Comparison of ENCODE assay signal across 16 cellular contexts in the genomic region with DNA sequence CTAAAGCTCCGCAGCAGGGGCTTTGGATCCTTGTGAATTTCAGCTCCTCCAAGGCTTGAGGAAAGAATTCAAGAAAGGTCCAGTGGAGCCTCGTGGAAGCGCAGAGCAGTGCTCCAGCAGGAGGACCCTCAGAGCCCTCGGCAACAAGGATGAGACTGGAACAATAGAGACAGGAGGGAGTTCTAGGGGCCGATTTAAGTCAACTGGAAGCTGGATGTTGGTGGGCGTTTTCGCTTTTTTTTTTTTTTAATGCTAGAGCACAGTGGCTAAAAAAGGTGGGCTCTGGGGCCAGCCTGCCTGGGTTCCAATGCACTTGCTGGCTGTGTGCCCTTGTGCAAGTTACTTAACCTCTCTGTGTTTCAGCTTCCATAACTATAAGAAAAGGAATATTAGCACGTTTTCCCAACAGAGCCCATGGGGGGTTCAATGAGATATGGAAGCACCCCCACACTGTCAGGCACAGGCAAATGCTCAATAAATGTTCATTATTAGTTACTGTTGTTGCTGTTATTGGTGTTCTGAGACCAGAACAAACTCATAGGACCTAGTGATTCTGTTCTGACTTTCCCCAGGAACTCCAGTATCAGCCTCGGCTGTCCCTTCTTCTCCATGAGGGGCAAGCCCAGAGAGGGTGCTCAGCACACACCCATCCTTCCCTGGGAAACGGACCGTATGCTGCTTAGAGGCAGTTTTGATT. TPM values are rescaled to one million over a fixed set of nuclear protein-coding genes. Genes with fewer than 3 reads are reported as not detected.
A peak's percentile ranks its signal among the peaks of the same experiment; 100 is the strongest.
DNase-seq lines count a peak whose midpoint lies in the region; ATAC-seq and TF ChIP-seq lines count a peak whose summit lies in the region.
"Had no signal": no experiment of that assay in that cellular context is flagged by ENCODE, and none has a peak within 500 bp of the region (broad histone marks: within the 10 kb centered on the region; RNA-seq: fewer than 3 reads in every experiment).

No MANE protein-coding gene starts in this region.

- H2BK120ac ChIP-seq in mesenchymal stem cell (ENCODE audit: low read depth, low read length): no peak overlapping the region

- H3K36me3 ChIP-seq in mesenchymal stem cell (ENCODE audit: control insufficient read depth in 1 of 2, insufficient read depth in 2 of 2, low read depth in 1 of 2, low read length in 2 of 2) (no peaks in the 10 kb centered on the region), thymus (ENCODE audit: control insufficient read depth, insufficient read depth) (no peaks in the 10 kb centered on the region)
- H3K36me3 ChIP-seq: SJSA1 had no signal

- H2BK12ac ChIP-seq in mesenchymal stem cell (ENCODE audit: low read length in 2 of 2): no peak overlapping the region

- H3K27me3 ChIP-seq in mesenchymal stem cell (ENCODE audit: control insufficient read depth in 1 of 2, insufficient read depth in 1 of 2, low read length in 2 of 2) (peaks cover 92 to 95% of the 10 kb centered on the region in 2 experiments), thymus (ENCODE audit: control insufficient read depth, insufficient read depth) (peaks cover 95% of the 10 kb centered on the region)

- no peak overlapping the region for H3K14ac ChIP-seq in mesenchymal stem cell (ENCODE audit: low read length in 2 of 2)

- no peak overlapping the region for H3K4ac ChIP-seq in mesenchymal stem cell (ENCODE audit: low read depth in 1 of 2, low read length in 2 of 2)

- POLR2A ChIA-PET in activated naive CD8-positive, alpha-beta T cell treated with anti-CD3 and anti-CD28 coated beads, Interleukin-2, amount 10 ng/mL, durations not matched to agents 7 days and 5 days (lab: Charles Lee): interaction anchor here (0.6 to 2.6 kb wide), 7 partner anchors 10 to 40 kb away, joined by 3 to 10 read pairs (median 4); partner anchors contain the start of gene CBX4
- POLR2A ChIA-PET in GM10248 (lab: Yijun Ruan, JAX): no interaction called here

- H3K4me2 ChIP-seq in mesenchymal stem cell (ENCODE audit: low read length, poor library complexity, severe bottlenecking): no peak overlapping the region

- H2BK5ac ChIP-seq in mesenchymal stem cell (ENCODE audit: low read depth, low read length, poor library complexity, severe bottlenecking): no peak overlapping the region

- H3K18ac ChIP-seq in mesenchymal stem cell (ENCODE audit: low read depth in 1 of 2, low read length in 2 of 2): no peak overlapping the region

- H4K8ac ChIP-seq in mesenchymal stem cell (ENCODE audit: low read length): no peak overlapping the region

- no peak overlapping the region for H2AK5ac ChIP-seq in mesenchymal stem cell (ENCODE audit: low read length, severe bottlenecking)

- H3K9me3 Mint-ChIP-seq in activated naive CD8-positive, alpha-beta T cell treated with anti-CD3 and anti-CD28 coated beads, Interleukin-2, amount 10 ng/mL, durations not matched to agents 7 days and 5 days: no peaks in the 10 kb centered on the region
- no peaks in the 10 kb centered on the region for H3K9me3 Mint-ChIP-seq in activated naive CD8-positive, alpha-beta T cell treated with anti-CD3 and anti-CD28 coated beads, Interleukin-2, amount 50 U/mL, for 24 hours
- H3K9me3 Mint-ChIP-seq: central memory CD8-positive, alpha-beta T cell had no signal

- H3K36me3 Mint-ChIP-seq in activated naive CD8-positive, alpha-beta T cell treated with anti-CD3 and anti-CD28 coated beads, Interleukin-2, amount 10 ng/mL, durations not matched to agents 7 days and 5 days: no peaks in the 10 kb centered on the region
- peaks cover 2% of the 10 kb centered on the region for H3K36me3 Mint-ChIP-seq in activated naive CD8-positive, alpha-beta T cell treated with anti-CD3 and anti-CD28 coated beads, Interleukin-2, amount 50 U/mL, for 24 hours (ENCODE audit: low read depth)
- H3K36me3 Mint-ChIP-seq in T-helper 17 cell (ENCODE audit: low read depth): peaks cover 10% of the 10 kb centered on the region

- H3K9me3 ChIP-seq in T-helper 17 cell (ENCODE audit: control insufficient read depth, low read length, poor library complexity, severe bottlenecking) (peaks cover 2% of the 10 kb centered on the region), mesenchymal stem cell (ENCODE audit: control insufficient read depth, low read length) (peaks cover 8% of the 10 kb centered on the region), thymus (ENCODE audit: control insufficient read depth) (peaks cover 6% of the 10 kb centered on the region)

- 31% methylated on average over 10 of the region's 11 CpGs for WGBS in mesenchymal stem cell
- WGBS in thymus: 9% methylated on average over 11 of the region's 11 CpGs

- peaks cover 66% of the 10 kb centered on the region for H3K27me3 Mint-ChIP-seq in activated naive CD8-positive, alpha-beta T cell treated with anti-CD3 and anti-CD28 coated beads, Interleukin-2, amount 10 ng/mL, durations not matched to agents 7 days and 5 days
- H3K27me3 Mint-ChIP-seq in activated naive CD8-positive, alpha-beta T cell treated with anti-CD3 and anti-CD28 coated beads, Interleukin-2, amount 50 U/mL, for 24 hours: peaks cover 67% of the 10 kb centered on the region
- peaks cover 59% of the 10 kb centered on the region for H3K27me3 Mint-ChIP-seq in T-helper 17 cell

- peaks cover 36% of the 10 kb centered on the region for H3K4me1 Mint-ChIP-seq in activated naive CD8-positive, alpha-beta T cell treated with anti-CD3 and anti-CD28 coated beads, Interleukin-2, amount 10 ng/mL, durations not matched to agents 7 days and 5 days
- peaks cover 63% of the 10 kb centered on the region for H3K4me1 Mint-ChIP-seq in activated naive CD8-positive, alpha-beta T cell treated with anti-CD3 and anti-CD28 coated beads, Interleukin-2, amount 50 U/mL, for 24 hours
- H3K4me1 Mint-ChIP-seq in T-helper 17 cell: peaks cover 31% of the 10 kb centered on the region

- H3K27ac Mint-ChIP-seq in activated naive CD8-positive, alpha-beta T cell treated with anti-CD3 and anti-CD28 coated beads, Interleukin-2, amount 10 ng/mL, durations not matched to agents 7 days and 5 days: no peak overlapping the region
- no peak overlapping the region for H3K27ac Mint-ChIP-seq in activated naive CD8-positive, alpha-beta T cell treated with anti-CD3 and anti-CD28 coated beads, Interleukin-2, amount 50 U/mL, for 24 hours
- peak overlapping the region; percentile 79 for H3K27ac Mint-ChIP-seq in T-helper 17 cell

- no peak for TF ChIP-seq CTCF in GM10248 (IDR thresholded peaks at IDR 0.05; ENCODE audit: control extremely low read depth, extremely low read depth, low read depth, missing control alignments)

- no peak overlapping the region for H3K9ac ChIP-seq in mesenchymal stem cell (ENCODE audit: low read length)

- H3K4me3 Mint-ChIP-seq in activated naive CD8-positive, alpha-beta T cell treated with anti-CD3 and anti-CD28 coated beads, Interleukin-2, amount 10 ng/mL, durations not matched to agents 7 days and 5 days: peak overlapping the region; percentile 28
- H3K4me3 Mint-ChIP-seq in activated naive CD8-positive, alpha-beta T cell treated with anti-CD3 and anti-CD28 coated beads, Interleukin-2, amount 50 U/mL, for 24 hours: no peak overlapping the region
- peak overlapping the region; percentile 33 for H3K4me3 Mint-ChIP-seq in T-helper 17 cell
- H3K4me3 Mint-ChIP-seq: central memory CD8-positive, alpha-beta T cell had no signal

- ATAC-seq in activated naive CD8-positive, alpha-beta T cell treated with anti-CD3 and anti-CD28 coated beads, Interleukin-2, amount 10 ng/mL, durations not matched to agents 7 days and 5 days (ENCODE audit: low read depth): no peak
- ATAC-seq in activated naive CD8-positive, alpha-beta T cell treated with anti-CD3 and anti-CD28 coated beads, Interleukin-2, amount 50 U/mL, for 24 hours: no peak
- ATAC-seq in T-helper 17 cell (no peak), GM21447 (IDR thresholded peaks at IDR 0.05; ENCODE audit: unreplicated experiment) (no peak), HG03378 (IDR thresholded peaks at IDR 0.05; ENCODE audit: unreplicated experiment) (no peak)

- H3K23ac ChIP-seq in mesenchymal stem cell (ENCODE audit: low read length in 2 of 2): no peak overlapping the region

- no peak overlapping the region for H2AFZ ChIP-seq in mesenchymal stem cell (ENCODE audit: low read depth, low read length)

- no peak overlapping the region for H3K27ac ChIP-seq in mesenchymal stem cell (ENCODE audit: low read length, poor library complexity, severe bottlenecking)
- H3K27ac ChIP-seq in thymus (ENCODE audit: low read depth): no peak overlapping the region
- H3K27ac ChIP-seq: SJSA1 had no signal

- H3K4me1 ChIP-seq in mesenchymal stem cell (ENCODE audit: control insufficient read depth, insufficient read depth, low read depth, low read length): peaks cover 40% of the 10 kb centered on the region
- H3K4me1 ChIP-seq in thymus (ENCODE audit: control insufficient read depth, insufficient read depth, low read length): peaks cover 44% of the 10 kb centered on the region

- no peak for DNase-seq in activated naive CD8-positive, alpha-beta T cell treated with anti-CD3 and anti-CD28 coated beads, Interleukin-2, amount 10 ng/mL, durations not matched to agents 7 days and 5 days
- no peak for DNase-seq in activated naive CD8-positive, alpha-beta T cell treated with anti-CD3 and anti-CD28 coated beads, Interleukin-2, amount 50 U/mL, for 24 hours
- DNase-seq in T-helper 17 cell (no peak), mesenchymal stem cell (no peak), GM10248 (ENCODE audit: extremely low spot score) (no peak)
- DNase-seq: activated effector memory CD4-positive, alpha-beta T cell treated with anti-CD3 and anti-CD28 coated beads, Interleukin-2, amount 50 U/mL, for 16 hours; foreskin melanocyte; NCI-H1436 treated with DMSO at 0.1 percent for 48 hours; NCI-H774; nucleus accumbens; T-helper 9 cell had no signal

- H3K4me3 ChIP-seq in mesenchymal stem cell (ENCODE audit: insufficient read depth in 1 of 2, low read depth in 1 of 2, low read length in 2 of 2) (no peak overlapping the region), thymus (ENCODE audit: low read length) (peak overlapping the region; percentile 31)
- H3K4me3 ChIP-seq: SJSA1 had no signal

- H4K91ac ChIP-seq in mesenchymal stem cell (ENCODE audit: low read length): no peak overlapping the region

- H2BK15ac ChIP-seq in mesenchymal stem cell (ENCODE audit: low read depth, poor library complexity, severe bottlenecking): peak overlapping the region; percentile 45

- CTCF ChIA-PET in GM10248 (lab: Yijun Ruan, JAX): interaction anchor here (1.4 to 2.3 kb wide), 2 partner anchors 9 to 206 kb away, joined by 3 to 13 read pairs; no protein-coding TSS in a partner anchor

- no peaks in the 10 kb centered on the region for H3K79me1 ChIP-seq in mesenchymal stem cell (replicated peaks; ENCODE audit: low read length, poor library complexity, severe bottlenecking)

RNA-seq across cellular contexts. Expression of gene CBX8, which starts 5.3 kb away (rescaled TPM):
- 1 to 10 TPM; 4.9 to 5.5 TPM for total RNA-seq in activated naive CD8-positive, alpha-beta T cell treated with anti-CD3 and anti-CD28 coated beads, Interleukin-2, amount 10 ng/mL, durations not matched to agents 7 days and 5 days
- 1 to 10 TPM; 2.5 to 3.6 TPM for total RNA-seq in T-helper 17 cell
- 2.9 TPM for polyA plus RNA-seq in mesenchymal stem cell (2013, experiment 1 of 2)
- polyA plus RNA-seq in mesenchymal stem cell (2013, experiment 2 of 2): 2.8 TPM
- 12.8 TPM for polyA plus RNA-seq in thymus

RNA-seq across cellular contexts. Expression of gene CBX2, which starts 24.2 kb away (rescaled TPM):
- total RNA-seq in activated naive CD8-positive, alpha-beta T cell treated with anti-CD3 and anti-CD28 coated beads, Interleukin-2, amount 10 ng/mL, durations not matched to agents 7 days and 5 days: 1 to 10 TPM; 9.2 to 9.6 TPM
- total RNA-seq in T-helper 17 cell: under 1 TPM in 1 of 2 donors, not detected in 1; 0.18 TPM
- 2.2 TPM for polyA plus RNA-seq in mesenchymal stem cell (2013, experiment 1 of 2)
- polyA plus RNA-seq in mesenchymal stem cell (2013, experiment 2 of 2): 1.9 TPM
- 4.4 TPM for polyA plus RNA-seq in thymus

RNA-seq across cellular contexts. Expression of gene CBX4, which starts 37.1 kb away (rescaled TPM):
- total RNA-seq in activated naive CD8-positive, alpha-beta T cell treated with anti-CD3 and anti-CD28 coated beads, Interleukin-2, amount 10 ng/mL, durations not matched to agents 7 days and 5 days: 10 to 100 TPM; 53.8 to 54.4 TPM
- total RNA-seq in T-helper 17 cell: 100 to 1,000 TPM; 103 to 110 TPM
- 21.6 TPM for polyA plus RNA-seq in mesenchymal stem cell (2013, experiment 1 of 2)
- polyA plus RNA-seq in mesenchymal stem cell (2013, experiment 2 of 2): 21.8 TPM
- 32.1 TPM for polyA plus RNA-seq in thymus

Comparison
In these comparisons a context has a peak if more than half of its experiments do, and no peak if none do; other contexts are left out.
1. RNA of gene CBX2, which starts 24.2 kb away (total RNA-seq): 9.2 to 9.6 TPM in activated naive CD8-positive, alpha-beta T cell treated with anti-CD3 and anti-CD28 coated beads, Interleukin-2, amount 10 ng/mL, durations not matched to agents 7 days and 5 days; 0.18 TPM in T-helper 17 cell; every median in the first group is over 4 times any median in the second.